In genomic region chr16:64035337-64035736, GRCh38 we compare ENCODE assay signal across 8 cellular contexts.
"Had no signal": no experiment of that assay in that cellular context is flagged by ENCODE, and none has a peak within 500 bp of the region (broad histone marks: within the 10 kb centered on the region; RNA-seq: fewer than 3 reads in every experiment).

No MANE protein-coding gene starts in this region.

- H3K4me3 ChIP-seq: GM12878 had no signal

- ATAC-seq: GM12878 had no signal

- FAIRE-seq: G401.6, GM12878, GM12891, GM12892, GM18507, GM19239 had no signal

- DNase-seq: GDM1, GF-D8 had no signal
